In the genomic region with DNA sequence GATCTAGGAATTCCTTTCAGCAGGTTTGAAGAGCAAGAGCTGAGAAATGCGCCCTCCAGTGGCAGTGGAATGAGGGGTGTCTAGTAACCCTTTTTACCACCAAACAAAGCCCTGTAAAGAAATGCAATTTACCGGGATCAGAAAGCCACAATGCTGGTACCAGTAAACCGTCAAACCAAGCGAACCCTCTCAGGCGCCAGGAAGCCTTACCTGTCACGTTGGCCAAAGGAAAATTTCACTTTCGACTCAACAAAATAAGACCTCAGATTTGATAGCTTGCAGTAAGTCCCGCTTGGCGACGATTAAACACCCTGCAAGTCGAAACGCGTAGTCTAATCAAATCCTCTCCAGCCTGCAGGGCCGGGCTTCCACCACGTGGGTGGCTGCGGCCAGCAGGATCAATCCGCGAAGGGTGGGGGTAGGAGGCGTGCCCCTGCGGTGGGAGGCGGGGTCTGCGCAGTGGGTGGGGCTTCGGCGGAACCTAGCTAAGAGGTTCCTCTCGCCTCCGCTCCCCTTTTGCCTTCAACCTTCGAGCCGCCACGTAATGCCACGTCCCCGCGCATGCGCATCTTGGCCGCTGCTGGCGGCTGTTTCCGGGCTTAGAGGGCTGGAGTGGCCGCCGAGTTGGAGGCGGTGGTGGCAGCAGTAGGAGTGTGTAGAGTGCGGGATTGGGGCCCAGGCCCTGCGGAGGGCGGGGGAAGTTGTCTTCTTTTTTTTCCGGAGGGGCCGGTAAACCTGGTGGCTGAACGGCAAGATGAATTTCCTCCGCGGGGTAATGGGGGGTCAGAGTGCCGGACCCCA, we compare ENCODE assay signal across 8 cellular contexts. TPM values are rescaled to one million over a fixed set of nuclear protein-coding genes. Genes with fewer than 3 reads are reported as not detected.
DNase-seq lines count a peak whose midpoint lies in the region; ATAC-seq, FAIRE-seq and TF ChIP-seq lines count a peak whose summit lies in the region.

A gene with protein sequence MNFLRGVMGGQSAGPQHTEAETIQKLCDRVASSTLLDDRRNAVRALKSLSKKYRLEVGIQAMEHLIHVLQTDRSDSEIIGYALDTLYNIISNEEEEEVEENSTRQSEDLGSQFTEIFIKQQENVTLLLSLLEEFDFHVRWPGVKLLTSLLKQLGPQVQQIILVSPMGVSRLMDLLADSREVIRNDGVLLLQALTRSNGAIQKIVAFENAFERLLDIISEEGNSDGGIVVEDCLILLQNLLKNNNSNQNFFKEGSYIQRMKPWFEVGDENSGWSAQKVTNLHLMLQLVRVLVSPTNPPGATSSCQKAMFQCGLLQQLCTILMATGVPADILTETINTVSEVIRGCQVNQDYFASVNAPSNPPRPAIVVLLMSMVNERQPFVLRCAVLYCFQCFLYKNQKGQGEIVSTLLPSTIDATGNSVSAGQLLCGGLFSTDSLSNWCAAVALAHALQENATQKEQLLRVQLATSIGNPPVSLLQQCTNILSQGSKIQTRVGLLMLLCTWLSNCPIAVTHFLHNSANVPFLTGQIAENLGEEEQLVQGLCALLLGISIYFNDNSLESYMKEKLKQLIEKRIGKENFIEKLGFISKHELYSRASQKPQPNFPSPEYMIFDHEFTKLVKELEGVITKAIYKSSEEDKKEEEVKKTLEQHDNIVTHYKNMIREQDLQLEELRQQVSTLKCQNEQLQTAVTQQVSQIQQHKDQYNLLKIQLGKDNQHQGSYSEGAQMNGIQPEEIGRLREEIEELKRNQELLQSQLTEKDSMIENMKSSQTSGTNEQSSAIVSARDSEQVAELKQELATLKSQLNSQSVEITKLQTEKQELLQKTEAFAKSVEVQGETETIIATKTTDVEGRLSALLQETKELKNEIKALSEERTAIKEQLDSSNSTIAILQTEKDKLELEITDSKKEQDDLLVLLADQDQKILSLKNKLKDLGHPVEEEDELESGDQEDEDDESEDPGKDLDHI (plus strand): TSS at position 512 of the 801 bp plus-strand sequence. CDS start 243 bp downstream, at position 755.

- POLR2A ChIA-PET in activated CD4-positive, alpha-beta T cell treated with anti-CD3 and anti-CD28 coated beads for 36 hours (lab: Charles Lee): interaction anchor here (0.6 to 1.8 kb wide), 13 partner anchors 9 to 210 kb away, joined by 3 to 11 read pairs (median 3); partner anchors contain the start of genes G3BP2, RCHY1 and THAP6

- peak; percentile 94 for FAIRE-seq in GM19239 (lab: Jason Lieb, UNC)

- no peaks in the 10 kb centered on the region for H3K27me3 ChIP-seq in BLaER1 treated with 17β-estradiol and CSF1 and Interleukin-3, amounts not matched to agents 10 nM and 100 nM

- peak within 1 kb of the TSS; percentile 84 to 98 (median 93) for H3K27ac ChIP-seq in BLaER1 treated with 17β-estradiol and CSF1 and Interleukin-3, amounts not matched to agents 10 nM and 100 nM

- TF ChIP-seq CTCF in choroid plexus epithelial cell (conservative IDR thresholded peaks at IDR 0.05; ENCODE audit: low read depth, low read length): peak; percentile 88

- H3K9me3 Mint-ChIP-seq in activated CD4-positive, alpha-beta T cell treated with anti-CD3 and anti-CD28 coated beads for 36 hours (ENCODE audit: low read depth): no peaks in the 10 kb centered on the region

- CTCF ChIA-PET in activated CD4-positive, alpha-beta T cell treated with anti-CD3 and anti-CD28 coated beads for 36 hours (lab: Charles Lee): interaction anchor here (0.6 to 3.3 kb wide), 28 partner anchors 9 to 894 kb away, joined by 3 to 27 read pairs (median 6); partner anchors contain the start of genes CDKL2, G3BP2, RCHY1 and THAP6

- intact Hi-C loops in activated CD4-positive, alpha-beta T cell treated with anti-CD3 and anti-CD28 coated beads for 36 hours (cut with DNase I, micrococcal nuclease): loop anchor here (1.0 to 5.0 kb wide), 13 partner anchors 25 to 1353 kb away; partner anchors contain the start of genes CDKL2 (in 2 of the 2), G3BP2 (in 2 of the 2), RCHY1 (in 2 of the 2) and THAP6 (in 2 of the 2)

- H3K4me3 ChIP-seq in BLaER1 treated with 17β-estradiol and CSF1 and Interleukin-3, amounts not matched to agents 10 nM and 100 nM: peak within 1 kb of the TSS; percentile 88 to 100 (median 96)
- H3K4me3 ChIP-seq in choroid plexus epithelial cell (ENCODE audit: low read depth, low read length): peak within 1 kb of the TSS; percentile 100

- peaks cover 10% of the 10 kb centered on the region for H3K36me3 Mint-ChIP-seq in activated CD4-positive, alpha-beta T cell treated with anti-CD3 and anti-CD28 coated beads for 36 hours (ENCODE audit: low read depth)

- peaks cover 46% of the 10 kb centered on the region for H3K4me1 Mint-ChIP-seq in activated CD4-positive, alpha-beta T cell treated with anti-CD3 and anti-CD28 coated beads for 36 hours

- peak within 1 kb of the TSS; percentile 87 to 99 (median 95) for H3K9ac ChIP-seq in BLaER1 treated with 17β-estradiol and CSF1 and Interleukin-3, amounts not matched to agents 10 nM and 100 nM

- peak within 1 kb of the TSS; percentile 84 to 98 (median 93) for H3K4me2 ChIP-seq in BLaER1 treated with 17β-estradiol and CSF1 and Interleukin-3, amounts not matched to agents 10 nM and 100 nM

- H3K9me3 ChIP-seq in BLaER1 treated with 17β-estradiol and CSF1 and Interleukin-3, amounts not matched to agents 10 nM and 100 nM (replicated peaks in 1 of 11): peaks cover 0 to 8% (median 0%) of the 10 kb centered on the region in 11 experiments; a peak in 2 of 22 replicates

- DNase-seq in GM19239 (ENCODE audit: insufficient read length, low spot score): peak; percentile 72
- DNase-seq in NCI-H524 (lab: John Stamatoyannopoulos, UW): peak; percentile 88 to 93
- DNase-seq in activated CD4-positive, alpha-beta T cell treated with anti-CD3 and anti-CD28 coated beads for 36 hours: peak; percentile 99
- peak; percentile 100 for DNase-seq in choroid plexus epithelial cell (ENCODE audit: low read depth)
- DNase-seq in kidney glomerular epithelial cell (lab: John Stamatoyannopoulos, UW): peak; percentile 98
- peak; percentile 99 for DNase-seq in stimulated activated CD4-positive, alpha-beta T cell treated with anti-CD3 and anti-CD28 coated beads, Interleukin-1b, Interleukin-23, amount 100 ng/mL, for 1 hour (ENCODE audit: low read depth in 2 of 2)

- H3K36me3 ChIP-seq in BLaER1 treated with 17β-estradiol and CSF1 and Interleukin-3, amounts not matched to agents 10 nM and 100 nM: peaks cover 0 to 27% (median 12%) of the 10 kb centered on the region in 11 experiments; a peak in 15 of 22 replicates

- H4K20me1 ChIP-seq in BLaER1 treated with 17β-estradiol and CSF1 and Interleukin-3, amounts not matched to agents 10 nM and 100 nM: peaks cover 0 to 35% (median 13%) of the 10 kb centered on the region in 11 experiments; a peak in 11 of 22 replicates

- peaks cover 46 to 59% (median 55%) of the 10 kb centered on the region in 10 experiments for H3K4me1 ChIP-seq in BLaER1 treated with 17β-estradiol and CSF1 and Interleukin-3, amounts not matched to agents 10 nM and 100 nM

- peak within 1 kb of the TSS; percentile 99 for H3K4me3 Mint-ChIP-seq in activated CD4-positive, alpha-beta T cell treated with anti-CD3 and anti-CD28 coated beads for 36 hours

- no peaks in the 10 kb centered on the region for H3K27me3 Mint-ChIP-seq in activated CD4-positive, alpha-beta T cell treated with anti-CD3 and anti-CD28 coated beads for 36 hours

- ATAC-seq in HG03457 (IDR thresholded peaks at IDR 0.05; ENCODE audit: unreplicated experiment): peak; percentile 82
- ATAC-seq in activated CD4-positive, alpha-beta T cell treated with anti-CD3 and anti-CD28 coated beads for 36 hours: peak; percentile 94

- peak within 1 kb of the TSS; percentile 97 for H3K27ac Mint-ChIP-seq in activated CD4-positive, alpha-beta T cell treated with anti-CD3 and anti-CD28 coated beads for 36 hours

RNA-seq across cellular contexts. Expression of the gene that starts here (rescaled TPM):
- total RNA-seq in activated CD4-positive, alpha-beta T cell treated with anti-CD3 and anti-CD28 coated beads for 36 hours: 10 to 100 TPM; 55.2 to 56.7 TPM

Comparison
In these comparisons a context has a peak if more than half of its experiments do, and no peak if none do; other contexts are left out.
1. Peak in every context shown above with its lines: DNase-seq, ATAC-seq, H3K4me3 ChIP-seq and H3K27ac ChIP-seq.